1 cellular context compared by ENCODE assay signal in the genomic region with DNA sequence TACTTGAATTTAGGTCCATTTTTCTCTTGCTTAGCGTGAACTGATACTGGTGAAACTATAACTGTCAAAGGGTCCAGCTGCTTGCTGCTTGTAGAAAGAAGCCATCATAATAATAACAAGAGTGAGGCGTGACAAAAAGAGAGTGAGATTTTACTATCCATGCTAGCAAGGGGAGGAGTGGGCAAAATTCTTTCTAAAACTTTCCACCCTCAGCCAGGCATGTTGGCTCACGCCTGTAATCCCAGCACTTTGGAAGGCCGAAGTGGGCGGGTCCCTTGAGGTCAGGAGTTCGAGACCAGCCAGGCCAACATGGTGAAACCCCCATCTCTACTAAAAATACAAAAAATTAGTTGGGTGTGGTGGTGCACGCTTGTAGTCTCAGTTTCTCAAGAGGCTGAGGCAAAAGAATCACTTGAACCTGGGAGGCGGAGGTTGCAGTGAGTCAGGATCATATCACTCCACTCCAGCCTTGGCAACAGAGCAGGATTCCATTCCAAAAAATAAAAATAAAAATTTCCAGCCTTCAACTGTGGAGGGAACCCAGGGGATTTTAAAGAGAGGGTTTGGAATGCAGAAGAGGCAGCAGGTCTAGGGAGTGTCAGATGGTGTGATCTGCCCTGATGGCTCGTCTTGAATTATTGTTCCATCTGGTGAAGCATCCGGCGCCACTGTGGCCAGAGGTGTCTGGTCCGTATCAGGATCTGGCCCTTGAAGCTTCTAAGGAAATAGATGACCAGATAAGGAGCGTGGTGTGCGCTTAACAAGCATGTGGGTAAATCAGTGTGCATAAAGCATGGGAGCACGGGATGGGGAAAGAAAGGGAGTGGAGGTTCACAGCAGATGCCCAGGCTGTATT.
TF ChIP-seq lines count a peak whose summit lies in the region.

No MANE protein-coding gene starts in this region.

TF ChIP-seq in GM12878, 131 proteins besides CTCF, POLR2A, EP300 and RAD21 (continued from another document):
- TF ChIP-seq SP1 (IDR thresholded peaks at IDR 0.05; ENCODE audit: low read depth, low read length): no peak
- no peak for TF ChIP-seq STAT3 (IDR thresholded peaks at IDR 0.05; ENCODE audit: low read depth, low read length)
